ENCODE assay signal across 8 cellular contexts in genomic region chr5:73902327-73903051, GRCh38.
DNase-seq lines count a peak whose midpoint lies in the region; ATAC-seq and TF ChIP-seq lines count a peak whose summit lies in the region.

No MANE protein-coding gene starts in this region.

- no peak for ATAC-seq in activated CD8-positive, alpha-beta T cell treated with anti-CD3 and anti-CD28 coated beads for 36 hours
- ATAC-seq in GM19455 (IDR thresholded peaks at IDR 0.05; ENCODE audit: unreplicated experiment) = no peak

- H3K27me3 ChIP-seq in A673 (replicated peaks; ENCODE audit: insufficient read depth, low read depth, low read length, poor library complexity) = peaks cover 97% of the 10 kb centered on the region
- no peaks in the 10 kb centered on the region for H3K27me3 ChIP-seq in prostate gland (replicated peaks; ENCODE audit: insufficient read depth)

- POLR2A ChIA-PET in A673 (lab: Charles Lee; ENCODE audit: low non-redundant PET) = no interaction called here
- POLR2A ChIA-PET in activated CD8-positive, alpha-beta T cell treated with anti-CD3 and anti-CD28 coated beads for 36 hours (lab: Charles Lee) = no interaction called here

- H3K27me3 Mint-ChIP-seq in activated CD8-positive, alpha-beta T cell treated with anti-CD3 and anti-CD28 coated beads for 36 hours = peaks cover 9% of the 10 kb centered on the region
- H3K27me3 Mint-ChIP-seq in glutamatergic neuron (ENCODE audit: unreplicated experiment) = no peaks in the 10 kb centered on the region

- H3K27ac ChIP-seq in A673 (ENCODE audit: low read depth, low read length, poor library complexity, severe bottlenecking) = no peak overlapping the region
- no peak overlapping the region for H3K27ac ChIP-seq in prostate gland

- H3K27ac Mint-ChIP-seq in activated CD8-positive, alpha-beta T cell treated with anti-CD3 and anti-CD28 coated beads for 36 hours = no peak overlapping the region
- H3K27ac Mint-ChIP-seq in glutamatergic neuron (ENCODE audit: unreplicated experiment) = peak overlapping the region; percentile 10

- no peaks in the 10 kb centered on the region for H3K36me3 ChIP-seq in A673 (ENCODE audit: insufficient read depth, low read length, poor library complexity, severe bottlenecking)
- no peaks in the 10 kb centered on the region for H3K36me3 ChIP-seq in prostate gland

- DNase-seq in A673 (ENCODE audit: low spot score) (peak; percentile 71), GM12865 (ENCODE audit: low read depth) (peak; percentile 78), NCI-H2107 (lab: John Stamatoyannopoulos, UW) (peak; percentile 29), glutamatergic neuron (no peak), prostate gland (ENCODE audit: low spot score) (peak; percentile 34)
- peak; percentile 4 for DNase-seq in activated CD8-positive, alpha-beta T cell treated with anti-CD3 and anti-CD28 coated beads for 36 hours
- DNase-seq in stimulated activated CD4-positive, alpha-beta T cell treated with anti-CD3 and anti-CD28 coated beads, Interleukin-1b, Interleukin-23, amount 100 ng/mL, for 48 hours = no peak

- no peak overlapping the region for H3K4me3 Mint-ChIP-seq in activated CD8-positive, alpha-beta T cell treated with anti-CD3 and anti-CD28 coated beads for 36 hours
- H3K4me3 Mint-ChIP-seq in glutamatergic neuron (ENCODE audit: unreplicated experiment) = no peak overlapping the region

- H3K9me3 ChIP-seq in A673 (ENCODE audit: low read depth, low read length, poor library complexity, severe bottlenecking) = no peaks in the 10 kb centered on the region
- H3K9me3 ChIP-seq in prostate gland = no peaks in the 10 kb centered on the region

- no TSS peak for BruUV-seq in A673 (replicated peaks; lab: Mats Ljungman, UMichigan)

- H3K4me3 ChIP-seq in A673 (ENCODE audit: low read depth, low read length, poor library complexity, severe bottlenecking) (no peak overlapping the region), GM12865 (ENCODE audit: low read depth, low read length) (no peak overlapping the region), prostate gland (no peak overlapping the region)

- no peak for TF ChIP-seq POLR2A in prostate gland (IDR thresholded peaks at IDR 0.05)

- CTCF ChIA-PET in A673 (lab: Charles Lee) = interaction anchor here (0.5 to 1.5 kb wide), 3 partner anchors 113 to 744 kb away, joined by 4 to 10 read pairs (median 5); no protein-coding TSS in a partner anchor
- CTCF ChIA-PET in activated CD8-positive, alpha-beta T cell treated with anti-CD3 and anti-CD28 coated beads for 36 hours (lab: Charles Lee) = interaction anchor here (0.7 to 2.5 kb wide), 35 partner anchors 8 to 773 kb away, joined by 3 to 27 read pairs (median 4); partner anchors contain the start of gene ENC1

- intact Hi-C loops in A673 (cut with micrococcal nuclease; ENCODE audit: unreplicated experiment) = loop anchor here (1.0 to 10.0 kb wide), 4 partner anchors 740 to 1362 kb away; no protein-coding TSS in a partner anchor
- intact Hi-C loops in activated CD8-positive, alpha-beta T cell treated with anti-CD3 and anti-CD28 coated beads for 36 hours (cut with micrococcal nuclease) = loop anchor here (2.0 kb wide), 1 partner anchor 746 kb away; no protein-coding TSS in a partner anchor
- intact Hi-C loops in prostate gland (cut with DNase I) = loop anchor here (2.0 kb wide), 1 partner anchor 746 kb away; no protein-coding TSS in a partner anchor

- no peaks in the 10 kb centered on the region for H3K36me3 Mint-ChIP-seq in activated CD8-positive, alpha-beta T cell treated with anti-CD3 and anti-CD28 coated beads for 36 hours (ENCODE audit: low read depth)
- peaks cover 4% of the 10 kb centered on the region for H3K36me3 Mint-ChIP-seq in glutamatergic neuron (ENCODE audit: unreplicated experiment)

- 14% methylated on average over 10 of the region's 10 CpGs for WGBS in prostate gland

- TF ChIP-seq CTCF in A673 (conservative IDR thresholded peaks at IDR 0.05; ENCODE audit: low read depth, low read length) (peak; percentile 81), GM12865 (IDR thresholded peaks at IDR 0.05; ENCODE audit: insufficient read depth, low read depth, low read length, missing control alignments) (peak; percentile 52), glutamatergic neuron (IDR thresholded peaks at IDR 0.05; ENCODE audit: partially characterized antibody, unreplicated experiment) (peak; percentile 97), prostate gland (IDR thresholded peaks at IDR 0.05) (peak; percentile 91 to 96 (median 92))
- peak; percentile 81 for TF ChIP-seq CTCF in activated CD8-positive, alpha-beta T cell treated with anti-CD3 and anti-CD28 coated beads for 36 hours (IDR thresholded peaks at IDR 0.05)

- H3K4me1 Mint-ChIP-seq in activated CD8-positive, alpha-beta T cell treated with anti-CD3 and anti-CD28 coated beads for 36 hours (ENCODE audit: low read depth) = no peaks in the 10 kb centered on the region
- H3K4me1 Mint-ChIP-seq in glutamatergic neuron (ENCODE audit: low read depth, unreplicated experiment) = peaks cover 21% of the 10 kb centered on the region

- no peaks in the 10 kb centered on the region for H3K9me3 Mint-ChIP-seq in activated CD8-positive, alpha-beta T cell treated with anti-CD3 and anti-CD28 coated beads for 36 hours
- H3K9me3 Mint-ChIP-seq in glutamatergic neuron (ENCODE audit: unreplicated experiment) = peaks cover 3% of the 10 kb centered on the region

- H3K4me1 ChIP-seq in A673 (ENCODE audit: insufficient read depth, low read length, poor library complexity, severe bottlenecking) (no peaks in the 10 kb centered on the region), prostate gland (replicated peaks) (no peaks in the 10 kb centered on the region)

Comparison
In these comparisons a context has a peak if more than half of its experiments do, and no peak if none do; other contexts are left out.
1. DNase-seq: peak in A673 (single experiment), GM12865 (single experiment), NCI-H2107 (single experiment), activated CD8-positive, alpha-beta T cell treated with anti-CD3 and anti-CD28 coated beads for 36 hours (single experiment) and prostate gland (single experiment); none in glutamatergic neuron (single experiment) and stimulated activated CD4-positive, alpha-beta T cell treated with anti-CD3 and anti-CD28 coated beads, Interleukin-1b, Interleukin-23, amount 100 ng/mL, for 48 hours (single experiment).
2. Peak in every context shown above with its lines, with median percentiles within 50 percentile points of each other: CTCF ChIP-seq.